ENCODE assay signal across 10 cellular contexts in genomic region chr2:189952536-189953109, GRCh38.
DNase-seq lines count a peak whose midpoint lies in the region; ATAC-seq, FAIRE-seq and TF ChIP-seq lines count a peak whose summit lies in the region.
"Had no signal": no experiment of that assay in that cellular context is flagged by ENCODE, and none has a peak within 500 bp of the region (broad histone marks: within the 10 kb centered on the region; RNA-seq: fewer than 3 reads in every experiment).

No MANE protein-coding gene starts in this region.

- no peaks in the 10 kb centered on the region for H3K4me1 Mint-ChIP-seq in activated T-helper 17 cell treated with anti-CD3 and anti-CD28 coated beads, Interleukin-2, amount 50 U/mL, for 72 hours

- ATAC-seq in GM19468 (IDR thresholded peaks at IDR 0.05; ENCODE audit: extremely low read depth, unreplicated experiment): peak; percentile 73
- ATAC-seq in HG03039 (IDR thresholded peaks at IDR 0.05; ENCODE audit: unreplicated experiment): peak; percentile 89
- no peak for ATAC-seq in activated T-helper 17 cell treated with anti-CD3 and anti-CD28 coated beads, Interleukin-2, amount 50 U/mL, for 72 hours (replicated peaks)

- DNase-seq in GM12891 (ENCODE audit: insufficient read length, low spot score) (peak; percentile 6), NOMO-1 treated with dmso at 0.1 percent for 144 hours (lab: John Stamatoyannopoulos, UW; ENCODE audit: unreplicated experiment) (peak; percentile 49), AG08396 (ENCODE audit: low spot score) (no peak), GM03348 (ENCODE audit: low spot score) (no peak), NK-92 (lab: John Stamatoyannopoulos, UW; ENCODE audit: unreplicated experiment) (no peak)
- DNase-seq: C1 segment of cervical spinal cord, cerebellar nuclear complex had no signal

- no peaks in the 10 kb centered on the region for H3K9me3 Mint-ChIP-seq in activated T-helper 17 cell treated with anti-CD3 and anti-CD28 coated beads, Interleukin-2, amount 50 U/mL, for 72 hours

- no peak overlapping the region for H3K4me3 Mint-ChIP-seq in activated T-helper 17 cell treated with anti-CD3 and anti-CD28 coated beads, Interleukin-2, amount 50 U/mL, for 72 hours

- H3K27ac Mint-ChIP-seq in activated T-helper 17 cell treated with anti-CD3 and anti-CD28 coated beads, Interleukin-2, amount 50 U/mL, for 72 hours: no peak overlapping the region

- H3K36me3 Mint-ChIP-seq in activated T-helper 17 cell treated with anti-CD3 and anti-CD28 coated beads, Interleukin-2, amount 50 U/mL, for 72 hours (ENCODE audit: low read depth): no peaks in the 10 kb centered on the region

- peak; percentile 74 for FAIRE-seq in GM12891 (lab: Jason Lieb, UNC)

- TF ChIP-seq POLR2A in GM12891 (IDR thresholded peaks at IDR 0.05; ENCODE audit: low read depth, low read length): no peak

- no peaks in the 10 kb centered on the region for H3K27me3 Mint-ChIP-seq in activated T-helper 17 cell treated with anti-CD3 and anti-CD28 coated beads, Interleukin-2, amount 50 U/mL, for 72 hours

TF ChIP-seq in GM12891, 5 proteins besides CTCF, POLR2A, EP300 and RAD21:
- TF ChIP-seq TAF1 (IDR thresholded peaks at IDR 0.05; ENCODE audit: low read depth, low read length) (no peak), SPI1 (IDR thresholded peaks at IDR 0.05; ENCODE audit: low read depth, low read length) (peak; percentile 95)

Comparison
In these comparisons a context has a peak if more than half of its experiments do, and no peak if none do; other contexts are left out.
1. DNase-seq: peak in GM12891 (single experiment) and NOMO-1 treated with dmso at 0.1 percent for 144 hours (single experiment); none in AG08396 (single experiment), GM03348 (single experiment) and NK-92 (single experiment).